8 cellular contexts compared by ENCODE assay signal in genomic region chr19:58097783-58098681, GRCh38. TPM values are rescaled to one million over a fixed set of nuclear protein-coding genes. Genes with fewer than 3 reads are reported as not detected.
DNase-seq lines count a peak whose midpoint lies in the region; ATAC-seq and TF ChIP-seq lines count a peak whose summit lies in the region.

Gene ZSCAN18 (minus strand): TSS chr19:58098231. CDS start chr19:58090267, 7,964 bp downstream.

- H3K4me2 ChIP-seq in smooth muscle cell, result peak within 1 kb of the TSS; percentile 89

- peak within 1 kb of the TSS; percentile 80 for H3K4me3 ChIP-seq in smooth muscle cell

- intact Hi-C loops in CD4-positive, alpha-beta T cell (cut with DNase I, micrococcal nuclease), result loop anchor here (5.0 kb wide), 2 partner anchors 84 to 96 kb away; partner anchors contain the start of genes ZNF274 (in 1 of the 2) and ZNF606 (in 1 of the 2)

- peaks cover 55% of the 10 kb centered on the region for H3K9me3 ChIP-seq in CD4-positive, alpha-beta T cell (ENCODE audit: control insufficient read depth, low read length)
- no peaks in the 10 kb centered on the region for H3K9me3 ChIP-seq in smooth muscle cell (replicated peaks; ENCODE audit: low read depth)

- peak within 1 kb of the TSS; percentile 97 for H3K27ac Mint-ChIP-seq in CD4-positive, alpha-beta T cell
- H3K27ac Mint-ChIP-seq in immature natural killer cell, result peak within 1 kb of the TSS; percentile 99 to 100 (median 100)

- H3F3A ChIP-seq in smooth muscle cell (ENCODE audit: low read depth), result no peaks in the 10 kb centered on the region

- peak; percentile 95 for ATAC-seq in CD4-positive, alpha-beta T cell (ENCODE audit: poor library complexity)
- ATAC-seq in GM21737 (IDR thresholded peaks at IDR 0.05; ENCODE audit: unreplicated experiment) (peak; percentile 76), HG03159 (IDR thresholded peaks at IDR 0.05; ENCODE audit: unreplicated experiment) (no peak)

- H3K27me3 Mint-ChIP-seq in CD4-positive, alpha-beta T cell, result no peaks in the 10 kb centered on the region
- peaks cover 8 to 13% (median 12%) of the 10 kb centered on the region in 3 donors for H3K27me3 Mint-ChIP-seq in immature natural killer cell (ENCODE audit: low read depth in 3 of 3)

- peaks cover 13% of the 10 kb centered on the region for H3K4me1 Mint-ChIP-seq in CD4-positive, alpha-beta T cell (ENCODE audit: low read depth)
- peaks cover 18 to 19% of the 10 kb centered on the region in 2 donors for H3K4me1 Mint-ChIP-seq in immature natural killer cell

- no peaks in the 10 kb centered on the region for H3K4me1 ChIP-seq in smooth muscle cell (ENCODE audit: low read depth)

- TF ChIP-seq CTCF in CD4-positive, alpha-beta T cell (IDR thresholded peaks at IDR 0.05), result no peak
- TF ChIP-seq CTCF in smooth muscle cell (IDR thresholded peaks at IDR 0.05; ENCODE audit: borderline replicate concordance, insufficient read depth, poor library complexity, severe bottlenecking), result no peak

- peak within 1 kb of the TSS; percentile 84 for H3K4me3 Mint-ChIP-seq in CD4-positive, alpha-beta T cell
- H3K4me3 Mint-ChIP-seq in immature natural killer cell, result peak within 1 kb of the TSS; percentile 89 to 97 (median 93)

- POLR2A ChIA-PET in CD4-positive, alpha-beta T cell (lab: Charles Lee), result interaction anchor here (0.6 to 1.9 kb wide), 9 partner anchors 25 to 719 kb away, joined by 3 to 7 read pairs (median 3); partner anchors contain the start of genes ZNF135, ZNF274, ZNF551 and ZNF606

- H2AFZ ChIP-seq in smooth muscle cell (ENCODE audit: low read depth), result peak within 1 kb of the TSS; percentile 78

- H3K9me3 Mint-ChIP-seq in CD4-positive, alpha-beta T cell, result peaks cover 13% of the 10 kb centered on the region
- peaks cover 9 to 43% (median 18%) of the 10 kb centered on the region in 6 donors for H3K9me3 Mint-ChIP-seq in immature natural killer cell

- H3K36me3 ChIP-seq in smooth muscle cell (ENCODE audit: low read depth), result no peaks in the 10 kb centered on the region

- CTCF ChIA-PET in CD4-positive, alpha-beta T cell (lab: Charles Lee), result interaction anchor here (1.0 kb wide), 1 partner anchor 96 kb away, joined by 3 read pairs; the partner anchor contains the start of gene ZNF606

- H3K36me3 Mint-ChIP-seq in CD4-positive, alpha-beta T cell (ENCODE audit: low read depth), result peaks cover 62% of the 10 kb centered on the region
- peaks cover 4 to 8% (median 5%) of the 10 kb centered on the region in 3 donors for H3K36me3 Mint-ChIP-seq in immature natural killer cell

- H4K20me1 ChIP-seq in smooth muscle cell (ENCODE audit: low read depth), result no peaks in the 10 kb centered on the region

- WGBS in smooth muscle cell (ENCODE audit: low lambda C conversion rate), result 3% methylated on average over 59 of the region's 67 CpGs

- H3K27me3 ChIP-seq in CD4-positive, alpha-beta T cell (ENCODE audit: control insufficient read depth, insufficient read depth, low read length), result no peaks in the 10 kb centered on the region
- H3K27me3 ChIP-seq in smooth muscle cell (ENCODE audit: low read depth), result no peaks in the 10 kb centered on the region

- H3K79me2 ChIP-seq in smooth muscle cell (ENCODE audit: low read depth), result peaks cover 21% of the 10 kb centered on the region

- peak within 1 kb of the TSS; percentile 96 for H3K27ac ChIP-seq in CD4-positive, alpha-beta T cell (ENCODE audit: low read depth, low read length)
- H3K27ac ChIP-seq in smooth muscle cell (ENCODE audit: low read depth), result peak within 1 kb of the TSS; percentile 99

- H3K9ac ChIP-seq in smooth muscle cell (ENCODE audit: low read depth), result peak within 1 kb of the TSS; percentile 100

- DNase-seq in CD4-positive, alpha-beta T cell, result peak; percentile 89 to 98 (median 97)
- DNase-seq in NCI-H1930 (lab: John Stamatoyannopoulos, UW) (peak; percentile 97 to 100), immature natural killer cell (peak; percentile 97 to 100 (median 100)), smooth muscle cell (lab: John Stamatoyannopoulos, UW; ENCODE audit: unreplicated experiment) (peak; percentile 88)
- peak; percentile 87 for DNase-seq in activated CD4-positive, CD25-positive, alpha-beta regulatory T cell treated with anti-CD3 and anti-CD28 coated beads, Interleukin-2, amount 50 U/mL, for 16 hours (ENCODE audit: low read depth, low spot score)
- peak; percentile 99 for DNase-seq in central memory CD4-positive, alpha-beta T cell

RNA-seq across cellular contexts. Expression of gene ZSCAN18, which starts in this region (rescaled TPM):
- total RNA-seq in CD4-positive, alpha-beta T cell, result 10 to 100 TPM; 57.1 to 58.8 TPM
- 10 to 100 TPM in 2 of 3 donors, 1 to 10 TPM in 1; 2.9 to 23.5 (median 15.2) TPM for polyA plus RNA-seq in immature natural killer cell
- total RNA-seq in smooth muscle cell, result 32.9 and 34.6 TPM in 2 replicates
- polyA plus RNA-seq in smooth muscle cell, result 54.6 and 66.5 TPM in 2 replicates
